ENCODE assay signal across 1 cellular context in genomic region chr4:146349306-146349705, GRCh38.
TF ChIP-seq lines count a peak whose summit lies in the region.

No MANE protein-coding gene starts in this region.

TF ChIP-seq in HCT116, 20 proteins besides CTCF, POLR2A, EP300 and RAD21 (continued from another document):
- TF ChIP-seq ATF3 (IDR thresholded peaks at IDR 0.05) = no peak
